ENCODE assay signal across 9 cellular contexts in genomic region chr2:129922571-129923264, GRCh38. TPM values are rescaled to one million over a fixed set of nuclear protein-coding genes. Genes with fewer than 3 reads are reported as not detected.
DNase-seq lines count a peak whose midpoint lies in the region; ATAC-seq and TF ChIP-seq lines count a peak whose summit lies in the region.
"Had no signal": no experiment of that assay in that cellular context is flagged by ENCODE, and none has a peak within 500 bp of the region (broad histone marks: within the 10 kb centered on the region; RNA-seq: fewer than 3 reads in every experiment).

No MANE protein-coding gene starts in this region.

- CTCF ChIA-PET in activated CD4-positive, alpha-beta memory T cell treated with anti-CD3 and anti-CD28 coated beads, Interleukin-2, amount 10 ng/mL, durations not matched to agents 7 days and 5 days (lab: Charles Lee): interaction anchor here (1.0 kb wide), 1 partner anchor 14 kb away, joined by 3 read pairs; no protein-coding TSS in a partner anchor
- CTCF ChIA-PET in activated CD4-positive, alpha-beta memory T cell treated with anti-CD3 and anti-CD28 coated beads for 36 hours (lab: Charles Lee): no interaction called here

- peaks cover 11% of the 10 kb centered on the region for H3K9me3 Mint-ChIP-seq in activated CD4-positive, alpha-beta memory T cell treated with anti-CD3 and anti-CD28 coated beads, Interleukin-2, amount 10 ng/mL, durations not matched to agents 7 days and 5 days
- H3K9me3 Mint-ChIP-seq in activated CD4-positive, alpha-beta memory T cell treated with anti-CD3 and anti-CD28 coated beads for 36 hours: peaks cover 22% of the 10 kb centered on the region
- H3K9me3 Mint-ChIP-seq in endodermal cell: peaks cover 14% of the 10 kb centered on the region

- H3K36me3 Mint-ChIP-seq in activated CD4-positive, alpha-beta memory T cell treated with anti-CD3 and anti-CD28 coated beads, Interleukin-2, amount 10 ng/mL, durations not matched to agents 7 days and 5 days (ENCODE audit: low read depth): peaks cover 2% of the 10 kb centered on the region
- H3K36me3 Mint-ChIP-seq in activated CD4-positive, alpha-beta memory T cell treated with anti-CD3 and anti-CD28 coated beads for 36 hours: peaks cover 4% of the 10 kb centered on the region
- H3K36me3 Mint-ChIP-seq in endodermal cell (ENCODE audit: low read depth): no peaks in the 10 kb centered on the region

- POLR2A ChIA-PET in activated CD4-positive, alpha-beta memory T cell treated with anti-CD3 and anti-CD28 coated beads, Interleukin-2, amount 10 ng/mL, durations not matched to agents 7 days and 5 days (lab: Charles Lee): no interaction called here
- POLR2A ChIA-PET in activated CD4-positive, alpha-beta memory T cell treated with anti-CD3 and anti-CD28 coated beads for 36 hours (lab: Charles Lee): no interaction called here

- H3K36me3 ChIP-seq in endodermal cell (ENCODE audit: control insufficient read depth, insufficient read depth, low read length) (no peaks in the 10 kb centered on the region), uterus (no peaks in the 10 kb centered on the region)

- no peak overlapping the region for H3K27ac ChIP-seq in endodermal cell (ENCODE audit: low read depth, low read length)
- H3K27ac ChIP-seq in uterus: no peak overlapping the region

- no peak overlapping the region for H3K4me3 Mint-ChIP-seq in activated CD4-positive, alpha-beta memory T cell treated with anti-CD3 and anti-CD28 coated beads, Interleukin-2, amount 10 ng/mL, durations not matched to agents 7 days and 5 days
- H3K4me3 Mint-ChIP-seq in activated CD4-positive, alpha-beta memory T cell treated with anti-CD3 and anti-CD28 coated beads for 36 hours: no peak overlapping the region
- H3K4me3 Mint-ChIP-seq in endodermal cell: peak overlapping the region; percentile 47

- no peak overlapping the region for H3K9ac ChIP-seq in endodermal cell (ENCODE audit: extremely low read depth, low read length, poor library complexity, severe bottlenecking)

- intact Hi-C loops in activated CD4-positive, alpha-beta memory T cell treated with anti-CD3 and anti-CD28 coated beads for 36 hours (cut with micrococcal nuclease): loop anchor here (2.0 kb wide), 1 partner anchor 410 kb away; no protein-coding TSS in a partner anchor
- intact Hi-C loops in sciatic nerve (cut with DNase I): no loop called here
- intact Hi-C loops in uterus (cut with DNase I; ENCODE audit: low total_unique reads): no loop called here

- 35 to 40% methylated on average over 10 to 21 of the region's 21 CpGs for WGBS in endodermal cell (ENCODE audit: insufficient coverage in 1 of 2, insufficient read length in 1 of 2), 2 experiments

- H3K9me3 ChIP-seq in endodermal cell (ENCODE audit: control insufficient read depth, low read length) (peaks cover 11% of the 10 kb centered on the region), uterus (no peaks in the 10 kb centered on the region)

- peak; percentile 15 for DNase-seq in activated CD4-positive, alpha-beta memory T cell treated with anti-CD3 and anti-CD28 coated beads, Interleukin-2, amount 10 ng/mL, durations not matched to agents 7 days and 5 days
- no peak for DNase-seq in activated CD4-positive, alpha-beta memory T cell treated with anti-CD3 and anti-CD28 coated beads for 36 hours
- DNase-seq in NCI-H510A treated with DMSO at 0.1 percent for 48 hours (lab: John Stamatoyannopoulos, UW) (peak; percentile 24), endodermal cell (peak; percentile 63), sciatic nerve (ENCODE audit: low spot score) (no peak), uterus (no peak)
- DNase-seq in activated CD4-positive, alpha-beta T cell treated with anti-CD3 and anti-CD28 coated beads for 1 hour: no peak

- H3K27me3 Mint-ChIP-seq in activated CD4-positive, alpha-beta memory T cell treated with anti-CD3 and anti-CD28 coated beads, Interleukin-2, amount 10 ng/mL, durations not matched to agents 7 days and 5 days: peaks cover 18% of the 10 kb centered on the region
- peaks cover 15% of the 10 kb centered on the region for H3K27me3 Mint-ChIP-seq in activated CD4-positive, alpha-beta memory T cell treated with anti-CD3 and anti-CD28 coated beads for 36 hours
- H3K27me3 Mint-ChIP-seq in endodermal cell (ENCODE audit: insufficient read depth): peaks cover 48% of the 10 kb centered on the region

- ATAC-seq in sciatic nerve: peak; percentile 20
- ATAC-seq in HG02571 (IDR thresholded peaks at IDR 0.05; ENCODE audit: unreplicated experiment): no peak

- H3K27me3 ChIP-seq in endodermal cell (ENCODE audit: control insufficient read depth, insufficient read depth, low read length, poor library complexity, severe bottlenecking) (peaks cover 25% of the 10 kb centered on the region), uterus (peaks cover 0 to 11% of the 10 kb centered on the region in 2 donors)

- H3K4me3 ChIP-seq in endodermal cell (ENCODE audit: low read length) (no peak overlapping the region), uterus (no peak overlapping the region)

- TF ChIP-seq POLR2A in uterus (IDR thresholded peaks at IDR 0.05): no peak

- TF ChIP-seq CTCF in endodermal cell (conservative IDR thresholded peaks at IDR 0.05) (no peak), uterus (IDR thresholded peaks at IDR 0.05) (no peak)

- H3K27ac Mint-ChIP-seq in activated CD4-positive, alpha-beta memory T cell treated with anti-CD3 and anti-CD28 coated beads, Interleukin-2, amount 10 ng/mL, durations not matched to agents 7 days and 5 days: no peak overlapping the region
- no peak overlapping the region for H3K27ac Mint-ChIP-seq in activated CD4-positive, alpha-beta memory T cell treated with anti-CD3 and anti-CD28 coated beads for 36 hours
- no peak overlapping the region for H3K27ac Mint-ChIP-seq in endodermal cell

- H3K4me1 Mint-ChIP-seq in activated CD4-positive, alpha-beta memory T cell treated with anti-CD3 and anti-CD28 coated beads, Interleukin-2, amount 10 ng/mL, durations not matched to agents 7 days and 5 days: peaks cover 2% of the 10 kb centered on the region
- peaks cover 3% of the 10 kb centered on the region for H3K4me1 Mint-ChIP-seq in activated CD4-positive, alpha-beta memory T cell treated with anti-CD3 and anti-CD28 coated beads for 36 hours (ENCODE audit: low read depth)
- H3K4me1 Mint-ChIP-seq in endodermal cell: peaks cover 3% of the 10 kb centered on the region

- H3K4me1 ChIP-seq in endodermal cell (ENCODE audit: control insufficient read depth, insufficient read depth, low read length) (no peaks in the 10 kb centered on the region), uterus (no peaks in the 10 kb centered on the region)

RNA-seq across cellular contexts. Expression of gene RAB6C, which starts 56.7 kb away (rescaled TPM):
- total RNA-seq in activated CD4-positive, alpha-beta memory T cell treated with anti-CD3 and anti-CD28 coated beads, Interleukin-2, amount 10 ng/mL, durations not matched to agents 7 days and 5 days: under 1 TPM in 1 of 2 experiments, not detected in 1; 0.10 TPM
- total RNA-seq in activated CD4-positive, alpha-beta memory T cell treated with anti-CD3 and anti-CD28 coated beads for 36 hours: not detected
- total RNA-seq in endodermal cell: under 1 TPM; 0.22 to 0.24 TPM
- not detected for polyA plus RNA-seq in endodermal cell (2013, experiment 1 of 2)
- polyA plus RNA-seq in endodermal cell (2013, experiment 2 of 2): not detected
- 0.13 TPM for total RNA-seq in sciatic nerve
- total RNA-seq in uterus: under 1 TPM in 2 of 4 donors, not detected in 2; 0.21 to 0.41 TPM
- total RNA-seq: pulmonary artery endothelial cell had no signal

Comparison
In these comparisons a context has a peak if more than half of its experiments do, and no peak if none do; other contexts are left out.
1. DNase-seq: peak in activated CD4-positive, alpha-beta memory T cell treated with anti-CD3 and anti-CD28 coated beads, Interleukin-2, amount 10 ng/mL, durations not matched to agents 7 days and 5 days (single experiment), NCI-H510A treated with DMSO at 0.1 percent for 48 hours (single experiment) and endodermal cell (single experiment); none in activated CD4-positive, alpha-beta memory T cell treated with anti-CD3 and anti-CD28 coated beads for 36 hours (single experiment), sciatic nerve (single experiment), uterus (0 of 2) and activated CD4-positive, alpha-beta T cell treated with anti-CD3 and anti-CD28 coated beads for 1 hour (single experiment).